Comparison of ENCODE assay signal across 8 cellular contexts in genomic region chr14:58637040-58637390, GRCh38. TPM values are rescaled to one million over a fixed set of nuclear protein-coding genes. Genes with fewer than 3 reads are reported as not detected.
DNase-seq lines count a peak whose midpoint lies in the region; ATAC-seq and TF ChIP-seq lines count a peak whose summit lies in the region.

No MANE protein-coding gene starts in this region.

- POLR2A ChIA-PET in HEK293 (lab: Yijun Ruan, JAX): interaction anchor here (0.6 to 1.1 kb wide), 2 partner anchors 136 to 933 kb away, joined by 3 read pairs; no protein-coding TSS in a partner anchor

- H3K4me1 ChIP-seq in HEK293 (ENCODE audit: control insufficient read depth, insufficient read depth, low read length) (peaks cover 24% of the 10 kb centered on the region), endocrine pancreas (ENCODE audit: control insufficient read depth, insufficient read depth, low read length) (peaks cover 8% of the 10 kb centered on the region), testis (peaks cover 16% of the 10 kb centered on the region)

- 2 to 4% methylated on average over 17 of the region's 17 CpGs for WGBS in testis, 2 donors

- H3K27ac ChIP-seq in HEK293 (ENCODE audit: extremely low read depth, low read depth, low read length): peak overlapping the region; percentile 100
- peak overlapping the region; percentile 75 to 95 for H3K27ac ChIP-seq in testis

- no peak for ATAC-seq in GM19397 (IDR thresholded peaks at IDR 0.05; ENCODE audit: unreplicated experiment)
- ATAC-seq in GM21528 (IDR thresholded peaks at IDR 0.05; ENCODE audit: low FRiP score, unreplicated experiment): no peak

- CTCF ChIA-PET in HEK293 (lab: Yijun Ruan, JAX): interaction anchor here (0.7 to 1.9 kb wide), 5 partner anchors 136 to 487 kb away, joined by 3 to 6 read pairs (median 3); no protein-coding TSS in a partner anchor

- peak overlapping the region; percentile 87 for H3K4me3 ChIP-seq in AG09309 (ENCODE audit: control insufficient read depth, low read depth, low read length)
- H3K4me3 ChIP-seq in HEK293 (ENCODE audit: low read depth, low read length): peak overlapping the region; percentile 71
- H3K4me3 ChIP-seq in endocrine pancreas (ENCODE audit: control insufficient read depth, insufficient read depth, low read length): peak overlapping the region; percentile 74
- peak overlapping the region; percentile 70 to 75 for H3K4me3 ChIP-seq in testis

- H3K9ac ChIP-seq in endocrine pancreas (ENCODE audit: control insufficient read depth, insufficient read depth, low read length): no peak overlapping the region

- H3K27me3 ChIP-seq in endocrine pancreas (ENCODE audit: control insufficient read depth, insufficient read depth, low read length): peaks cover 8% of the 10 kb centered on the region
- no peaks in the 10 kb centered on the region for H3K27me3 ChIP-seq in testis

- H3K9me3 ChIP-seq in HEK293 (ENCODE audit: control insufficient read depth, insufficient read depth, low read depth, low read length) (no peaks in the 10 kb centered on the region), endocrine pancreas (ENCODE audit: control insufficient read depth, low read length) (no peaks in the 10 kb centered on the region), testis (no peaks in the 10 kb centered on the region)

- intact Hi-C loops in testis (cut with DNase I; ENCODE audit: low total_unique reads): no loop called here

- DNase-seq in AG09309 (ENCODE audit: low read depth) (peak; percentile 88), mucosa of gallbladder (ENCODE audit: low spot score) (peak; percentile 43), testis (peak; percentile 63)
- DNase-seq in activated CD4-positive, alpha-beta T cell treated with anti-CD3 and anti-CD28 coated beads for 48 hours: peak; percentile 71

- TF ChIP-seq CTCF in AG09309 (IDR thresholded peaks at IDR 0.05; ENCODE audit: control insufficient read depth, insufficient read depth, low read depth, low read length, missing control alignments) (no peak), HEK293 (tag by site-specific recombination; IDR thresholded peaks at IDR 0.05) (no peak), testis (IDR thresholded peaks at IDR 0.05) (no peak)

- no peak for TF ChIP-seq POLR2A in testis (IDR thresholded peaks at IDR 0.05)

- H3K36me3 ChIP-seq in HEK293 (ENCODE audit: control insufficient read depth in 2 of 2, insufficient read depth in 1 of 2, low read length in 2 of 2): peaks cover 8 to 10% of the 10 kb centered on the region in 2 experiments
- no peaks in the 10 kb centered on the region for H3K36me3 ChIP-seq in endocrine pancreas (ENCODE audit: control insufficient read depth, insufficient read depth, low read length)
- H3K36me3 ChIP-seq in testis (ENCODE audit: low read depth, missing control alignments): no peaks in the 10 kb centered on the region

TF ChIP-seq in HEK293, 187 proteins besides CTCF, POLR2A, EP300 and RAD21:
- TF ChIP-seq MYNN (tag by site-specific recombination; IDR thresholded peaks at IDR 0.05; ENCODE audit: borderline replicate concordance): 0 out of 2 replicates have a peak, but pooled peaks have one; percentile 58
- TF ChIP-seq ZNF169 (tag by site-specific recombination; IDR thresholded peaks at IDR 0.05): no peak

RNA-seq across cellular contexts. Expression of gene DACT1, which starts 0.7 kb away (rescaled TPM):
- total RNA-seq in mucosa of gallbladder: 19.8 TPM
- total RNA-seq in testis: 10 to 100 TPM; 24.0 to 25.0 TPM
- 21.7 TPM for polyA plus RNA-seq in testis (ENCODE audit: insufficient read depth, low read depth, low replicate concordance)
